1 cellular context compared by ENCODE assay signal in the genomic region with DNA sequence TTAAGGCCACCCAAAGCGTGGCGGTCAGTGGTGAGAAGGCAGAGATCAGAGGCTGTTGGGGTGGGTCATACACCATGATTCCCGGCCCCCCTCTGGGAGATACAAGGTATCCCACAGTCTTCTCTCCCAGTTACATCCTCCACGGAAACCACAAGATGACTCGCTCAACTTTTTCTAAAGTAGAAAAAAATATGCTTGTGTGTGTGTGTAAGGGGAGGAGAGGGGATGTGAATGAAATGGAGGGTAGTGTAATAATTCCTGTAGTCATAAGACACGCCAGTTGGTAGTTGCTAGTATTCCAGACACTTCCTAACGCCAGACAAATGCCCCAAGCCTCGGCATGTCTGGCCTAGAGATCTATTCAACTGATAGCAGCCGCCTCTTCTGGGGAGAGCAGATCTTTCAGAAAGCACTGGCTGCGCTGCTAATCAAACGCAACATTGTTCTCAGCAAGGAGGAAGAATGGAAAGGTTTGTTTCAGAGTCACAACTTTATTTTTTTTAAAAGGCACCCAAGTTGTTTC.
A peak's percentile ranks its signal among the peaks of the same experiment; 100 is the strongest.
TF ChIP-seq lines count a peak whose summit lies in the region.

No MANE protein-coding gene starts in this region.

TF ChIP-seq in GM12878, 131 proteins besides CTCF, POLR2A, EP300 and RAD21 (continued from another document):
- TF ChIP-seq, protein P1, sequence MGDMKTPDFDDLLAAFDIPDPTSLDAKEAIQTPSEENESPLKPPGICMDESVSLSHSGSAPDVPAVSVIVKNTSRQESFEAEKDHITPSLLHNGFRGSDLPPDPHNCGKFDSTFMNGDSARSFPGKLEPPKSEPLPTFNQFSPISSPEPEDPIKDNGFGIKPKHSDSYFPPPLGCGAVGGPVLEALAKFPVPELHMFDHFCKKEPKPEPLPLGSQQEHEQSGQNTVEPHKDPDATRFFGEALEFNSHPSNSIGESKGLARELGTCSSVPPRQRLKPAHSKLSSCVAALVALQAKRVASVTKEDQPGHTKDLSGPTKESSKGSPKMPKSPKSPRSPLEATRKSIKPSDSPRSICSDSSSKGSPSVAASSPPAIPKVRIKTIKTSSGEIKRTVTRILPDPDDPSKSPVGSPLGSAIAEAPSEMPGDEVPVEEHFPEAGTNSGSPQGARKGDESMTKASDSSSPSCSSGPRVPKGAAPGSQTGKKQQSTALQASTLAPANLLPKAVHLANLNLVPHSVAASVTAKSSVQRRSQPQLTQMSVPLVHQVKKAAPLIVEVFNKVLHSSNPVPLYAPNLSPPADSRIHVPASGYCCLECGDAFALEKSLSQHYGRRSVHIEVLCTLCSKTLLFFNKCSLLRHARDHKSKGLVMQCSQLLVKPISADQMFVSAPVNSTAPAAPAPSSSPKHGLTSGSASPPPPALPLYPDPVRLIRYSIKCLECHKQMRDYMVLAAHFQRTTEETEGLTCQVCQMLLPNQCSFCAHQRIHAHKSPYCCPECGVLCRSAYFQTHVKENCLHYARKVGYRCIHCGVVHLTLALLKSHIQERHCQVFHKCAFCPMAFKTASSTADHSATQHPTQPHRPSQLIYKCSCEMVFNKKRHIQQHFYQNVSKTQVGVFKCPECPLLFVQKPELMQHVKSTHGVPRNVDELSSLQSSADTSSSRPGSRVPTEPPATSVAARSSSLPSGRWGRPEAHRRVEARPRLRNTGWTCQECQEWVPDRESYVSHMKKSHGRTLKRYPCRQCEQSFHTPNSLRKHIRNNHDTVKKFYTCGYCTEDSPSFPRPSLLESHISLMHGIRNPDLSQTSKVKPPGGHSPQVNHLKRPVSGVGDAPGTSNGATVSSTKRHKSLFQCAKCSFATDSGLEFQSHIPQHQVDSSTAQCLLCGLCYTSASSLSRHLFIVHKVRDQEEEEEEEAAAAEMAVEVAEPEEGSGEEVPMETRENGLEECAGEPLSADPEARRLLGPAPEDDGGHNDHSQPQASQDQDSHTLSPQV (IDR thresholded peaks at IDR 0.05) = no peak
- TF ChIP-seq TAF1 (IDR thresholded peaks at IDR 0.05; ENCODE audit: borderline replicate concordance, low read depth, low read length) (no peak), LARP7 (IDR thresholded peaks at IDR 0.05) (0 out of 2 replicates have a peak, but pooled peaks have one; percentile 40)
- TF ChIP-seq, protein P2, sequence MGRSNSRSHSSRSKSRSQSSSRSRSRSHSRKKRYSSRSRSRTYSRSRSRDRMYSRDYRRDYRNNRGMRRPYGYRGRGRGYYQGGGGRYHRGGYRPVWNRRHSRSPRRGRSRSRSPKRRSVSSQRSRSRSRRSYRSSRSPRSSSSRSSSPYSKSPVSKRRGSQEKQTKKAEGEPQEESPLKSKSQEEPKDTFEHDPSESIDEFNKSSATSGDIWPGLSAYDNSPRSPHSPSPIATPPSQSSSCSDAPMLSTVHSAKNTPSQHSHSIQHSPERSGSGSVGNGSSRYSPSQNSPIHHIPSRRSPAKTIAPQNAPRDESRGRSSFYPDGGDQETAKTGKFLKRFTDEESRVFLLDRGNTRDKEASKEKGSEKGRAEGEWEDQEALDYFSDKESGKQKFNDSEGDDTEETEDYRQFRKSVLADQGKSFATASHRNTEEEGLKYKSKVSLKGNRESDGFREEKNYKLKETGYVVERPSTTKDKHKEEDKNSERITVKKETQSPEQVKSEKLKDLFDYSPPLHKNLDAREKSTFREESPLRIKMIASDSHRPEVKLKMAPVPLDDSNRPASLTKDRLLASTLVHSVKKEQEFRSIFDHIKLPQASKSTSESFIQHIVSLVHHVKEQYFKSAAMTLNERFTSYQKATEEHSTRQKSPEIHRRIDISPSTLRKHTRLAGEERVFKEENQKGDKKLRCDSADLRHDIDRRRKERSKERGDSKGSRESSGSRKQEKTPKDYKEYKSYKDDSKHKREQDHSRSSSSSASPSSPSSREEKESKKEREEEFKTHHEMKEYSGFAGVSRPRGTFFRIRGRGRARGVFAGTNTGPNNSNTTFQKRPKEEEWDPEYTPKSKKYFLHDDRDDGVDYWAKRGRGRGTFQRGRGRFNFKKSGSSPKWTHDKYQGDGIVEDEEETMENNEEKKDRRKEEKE (IDR thresholded peaks at IDR 0.05) = no peak
